24 cellular contexts compared by ENCODE assay signal in the genomic region with DNA sequence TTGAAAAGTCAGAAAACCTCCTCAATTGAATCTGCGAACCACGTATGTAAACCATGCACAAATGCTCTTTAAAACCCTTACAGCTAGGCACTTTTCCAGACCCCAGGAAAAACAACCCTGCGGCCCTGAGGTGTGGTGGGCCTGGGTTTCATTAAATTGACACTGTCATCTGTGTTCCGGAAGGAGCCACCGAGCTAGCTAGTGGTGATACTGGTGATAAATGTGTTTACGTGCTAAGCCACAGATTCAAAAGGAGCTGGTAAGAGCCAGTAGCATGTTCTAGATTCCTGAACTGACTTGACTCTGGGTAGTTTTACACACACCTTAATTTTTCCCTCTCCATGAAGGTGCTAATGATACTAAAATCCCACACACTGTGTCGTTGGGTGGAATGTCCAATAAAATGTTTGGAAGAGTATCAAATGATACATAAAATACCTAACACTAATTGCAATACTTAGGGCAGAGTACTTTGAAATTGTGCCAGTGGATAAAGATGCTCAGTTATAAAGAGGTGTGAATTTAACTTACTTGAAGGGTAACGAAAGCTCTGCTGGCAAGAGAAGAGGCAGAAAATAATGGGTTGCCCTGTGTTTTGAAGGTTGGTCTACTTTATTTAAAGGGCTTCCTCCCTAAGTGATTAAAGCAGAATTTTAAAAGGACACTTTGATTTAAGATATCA. TPM values are rescaled to one million over a fixed set of nuclear protein-coding genes. Genes with fewer than 3 reads are reported as not detected.
DNase-seq lines count a peak whose midpoint lies in the region; ATAC-seq and TF ChIP-seq lines count a peak whose summit lies in the region.
"Had no signal": no experiment of that assay in that cellular context is flagged by ENCODE, and none has a peak within 500 bp of the region (broad histone marks: within the 10 kb centered on the region; RNA-seq: fewer than 3 reads in every experiment).

No MANE protein-coding gene starts in this region.

- no peak for TF ChIP-seq CTCF in progenitor cell of endocrine pancreas (IDR thresholded peaks at IDR 0.05; ENCODE audit: unreplicated experiment)

- no peak for DNase-seq in Right ventricle myocardium inferior (ENCODE audit: missing footprints)
- no peak for DNase-seq in right cardiac atrium
- DNase-seq in SK-N-DZ (ENCODE audit: low spot score), result peak; percentile 62
- DNase-seq in left ventricle myocardium superior, result no peak
- no peak for DNase-seq in progenitor cell of endocrine pancreas (ENCODE audit: low spot score, unreplicated experiment)
- no peak for DNase-seq in activated T-cell treated with anti-CD3 and anti-CD28 coated beads, Interleukin-2, amount 50 U/mL, for 24 hours
- no peak for DNase-seq in stimulated activated naive B cell treated with anti-CD40 and anti-IgM and Interleukin-4, amounts not matched to agents 10 μg/mL and 1 μg/mL and 100 μg/mL, for 72 hours
- DNase-seq: activated naive CD4-positive, alpha-beta T cell treated with Interleukin-2 at 50 U/mL for 16 hours; cerebellar nuclear complex; DMS53; foreskin melanocyte; Kasumi-1; left cardiac atrium; mammary epithelial cell; MV-4-11; NCI-H146; posterior cingulate gyrus; RPMI8226; stimulated activated CD4-positive, alpha-beta T cell treated with anti-CD3 and anti-CD28 coated beads, Interleukin-4, amount 100 ng/mL, for 24 hours; T-helper 17 cell; transverse colon had no signal

- WGBS in right cardiac atrium, result 58% methylated on average over 8 of the region's 8 CpGs

- H3K27ac ChIP-seq in right cardiac atrium (ENCODE audit: low read length), result no peak overlapping the region
- H3K27ac ChIP-seq: transverse colon had no signal

- H3K4me1 ChIP-seq in right cardiac atrium (ENCODE audit: control insufficient read depth, insufficient read depth, low read length), result peaks cover 6% of the 10 kb centered on the region

- intact Hi-C loops in Right ventricle myocardium inferior (cut with DNase I), result loop anchor here (10.0 kb wide), 1 partner anchor 194 kb away; the partner anchor contains the start of gene SMPX
- intact Hi-C loops in right cardiac atrium (cut with DNase I), result no loop called here
- intact Hi-C loops in left ventricle myocardium superior (cut with micrococcal nuclease), result no loop called here

- peaks cover 76% of the 10 kb centered on the region for H3K4me1 Mint-ChIP-seq in progenitor cell of endocrine pancreas (ENCODE audit: low read depth)
- H3K4me1 Mint-ChIP-seq in activated T-cell treated with anti-CD3 and anti-CD28 coated beads, Interleukin-2, amount 50 U/mL, for 24 hours (ENCODE audit: low read depth), result peaks cover 50% of the 10 kb centered on the region
- H3K4me1 Mint-ChIP-seq in stimulated activated naive B cell treated with anti-CD40 and anti-IgM and Interleukin-4, amounts not matched to agents 10 μg/mL and 1 μg/mL and 100 μg/mL, for 72 hours, result peaks cover 13 to 29% of the 10 kb centered on the region in 2 donors

- peaks cover 3% of the 10 kb centered on the region for H3K9me3 Mint-ChIP-seq in progenitor cell of endocrine pancreas (ENCODE audit: low read depth)
- no peaks in the 10 kb centered on the region for H3K9me3 Mint-ChIP-seq in activated T-cell treated with anti-CD3 and anti-CD28 coated beads, Interleukin-2, amount 50 U/mL, for 24 hours
- no peaks in the 10 kb centered on the region for H3K9me3 Mint-ChIP-seq in stimulated activated naive B cell treated with anti-CD40 and anti-IgM and Interleukin-4, amounts not matched to agents 10 μg/mL and 1 μg/mL and 100 μg/mL, for 72 hours
- H3K9me3 Mint-ChIP-seq: activated T-helper 1 cell treated with anti-CD3 and anti-CD28 coated beads, Interleukin-12 subunit alpha, Interleukin-12 subunit beta, Interleukin-2, Interleukin-4 antibody, amounts not matched to agents 30 ng/mL and 10 ng/mL and 1 ng/mL, durations not matched to agents 14 hours and 24 hours and 36 hours had no signal

- H3K27ac Mint-ChIP-seq in progenitor cell of endocrine pancreas, result peak overlapping the region; percentile 40
- no peak overlapping the region for H3K27ac Mint-ChIP-seq in activated T-cell treated with anti-CD3 and anti-CD28 coated beads, Interleukin-2, amount 50 U/mL, for 24 hours
- H3K27ac Mint-ChIP-seq in stimulated activated naive B cell treated with anti-CD40 and anti-IgM and Interleukin-4, amounts not matched to agents 10 μg/mL and 1 μg/mL and 100 μg/mL, for 72 hours, result no peak overlapping the region
- H3K27ac Mint-ChIP-seq: activated T-helper 1 cell treated with anti-CD3 and anti-CD28 coated beads, Interleukin-12 subunit alpha, Interleukin-12 subunit beta, Interleukin-2, Interleukin-4 antibody, amounts not matched to agents 30 ng/mL and 10 ng/mL and 1 ng/mL, durations not matched to agents 14 hours and 24 hours and 36 hours; B cell; T-helper 17 cell had no signal

- ATAC-seq in Right ventricle myocardium inferior (peak; percentile 46), right cardiac atrium (no peak), left ventricle myocardium superior (peak; percentile 60), GM21717 (IDR thresholded peaks at IDR 0.05; ENCODE audit: unreplicated experiment) (no peak)
- no peak for ATAC-seq in stimulated activated naive B cell treated with anti-CD40 and anti-IgM and Interleukin-4, amounts not matched to agents 10 μg/mL and 1 μg/mL and 100 μg/mL, for 72 hours (replicated peaks)
- ATAC-seq: T-helper 17 cell had no signal

- no peaks in the 10 kb centered on the region for H3K27me3 Mint-ChIP-seq in progenitor cell of endocrine pancreas
- peaks cover 15% of the 10 kb centered on the region for H3K27me3 Mint-ChIP-seq in activated T-cell treated with anti-CD3 and anti-CD28 coated beads, Interleukin-2, amount 50 U/mL, for 24 hours
- no peaks in the 10 kb centered on the region for H3K27me3 Mint-ChIP-seq in stimulated activated naive B cell treated with anti-CD40 and anti-IgM and Interleukin-4, amounts not matched to agents 10 μg/mL and 1 μg/mL and 100 μg/mL, for 72 hours
- H3K27me3 Mint-ChIP-seq: B cell, T-helper 17 cell had no signal

- H3K9me3 ChIP-seq in right cardiac atrium (ENCODE audit: control insufficient read depth, low read length), result no peaks in the 10 kb centered on the region
- H3K9me3 ChIP-seq: transverse colon had no signal

- no peak overlapping the region for H3K4me3 Mint-ChIP-seq in progenitor cell of endocrine pancreas (ENCODE audit: low read depth)
- no peak overlapping the region for H3K4me3 Mint-ChIP-seq in activated T-cell treated with anti-CD3 and anti-CD28 coated beads, Interleukin-2, amount 50 U/mL, for 24 hours
- H3K4me3 Mint-ChIP-seq in stimulated activated naive B cell treated with anti-CD40 and anti-IgM and Interleukin-4, amounts not matched to agents 10 μg/mL and 1 μg/mL and 100 μg/mL, for 72 hours, result no peak overlapping the region
- H3K4me3 Mint-ChIP-seq: activated T-helper 1 cell treated with anti-CD3 and anti-CD28 coated beads, Interleukin-12 subunit alpha, Interleukin-12 subunit beta, Interleukin-2, Interleukin-4 antibody, amounts not matched to agents 30 ng/mL and 10 ng/mL and 1 ng/mL, durations not matched to agents 14 hours and 24 hours and 36 hours; B cell; T-helper 17 cell had no signal

- H3K4me3 ChIP-seq in right cardiac atrium (ENCODE audit: low read length), result no peak overlapping the region
- H3K4me3 ChIP-seq: transverse colon had no signal

- peaks cover 3% of the 10 kb centered on the region for H3K36me3 Mint-ChIP-seq in progenitor cell of endocrine pancreas (ENCODE audit: insufficient read depth)
- H3K36me3 Mint-ChIP-seq in activated T-cell treated with anti-CD3 and anti-CD28 coated beads, Interleukin-2, amount 50 U/mL, for 24 hours (ENCODE audit: low read depth), result peaks cover 13% of the 10 kb centered on the region
- H3K36me3 Mint-ChIP-seq in stimulated activated naive B cell treated with anti-CD40 and anti-IgM and Interleukin-4, amounts not matched to agents 10 μg/mL and 1 μg/mL and 100 μg/mL, for 72 hours, result peaks cover 13 to 20% of the 10 kb centered on the region in 2 donors

- H3K27me3 ChIP-seq in right cardiac atrium (ENCODE audit: control insufficient read depth, insufficient read depth), result no peaks in the 10 kb centered on the region
- H3K27me3 ChIP-seq: transverse colon had no signal

RNA-seq across cellular contexts. Expression of gene SMS, which starts 8.5 kb away (rescaled TPM):
- total RNA-seq in Right ventricle myocardium inferior (54.4 TPM), right cardiac atrium (10 to 100 TPM; 51.8 to 62.8 (median 55.9) TPM), left ventricle myocardium superior (56.3 TPM), progenitor cell of endocrine pancreas (280 and 288 TPM in 2 replicates)
- polyA plus RNA-seq in right cardiac atrium, result 44.7 TPM
- 175 and 190 TPM in 2 replicates for polyA plus RNA-seq in SK-N-DZ (2014; cell fraction: cytosol; rRNA removed)
- polyA plus RNA-seq in SK-N-DZ (2014; cell fraction: nucleus; rRNA removed), result 64.4 and 79.4 TPM in 2 replicates

Comparison
In these comparisons a context has a peak if more than half of its experiments do, and no peak if none do; other contexts are left out.
1. ATAC-seq: peak in Right ventricle myocardium inferior (single experiment) and left ventricle myocardium superior (single experiment); none in right cardiac atrium (0 of 2), GM21717 (single experiment) and stimulated activated naive B cell treated with anti-CD40 and anti-IgM and Interleukin-4, amounts not matched to agents 10 μg/mL and 1 μg/mL and 100 μg/mL, for 72 hours (0 of 2).